Comparison of ENCODE assay signal across 28 cellular contexts in the genomic region with DNA sequence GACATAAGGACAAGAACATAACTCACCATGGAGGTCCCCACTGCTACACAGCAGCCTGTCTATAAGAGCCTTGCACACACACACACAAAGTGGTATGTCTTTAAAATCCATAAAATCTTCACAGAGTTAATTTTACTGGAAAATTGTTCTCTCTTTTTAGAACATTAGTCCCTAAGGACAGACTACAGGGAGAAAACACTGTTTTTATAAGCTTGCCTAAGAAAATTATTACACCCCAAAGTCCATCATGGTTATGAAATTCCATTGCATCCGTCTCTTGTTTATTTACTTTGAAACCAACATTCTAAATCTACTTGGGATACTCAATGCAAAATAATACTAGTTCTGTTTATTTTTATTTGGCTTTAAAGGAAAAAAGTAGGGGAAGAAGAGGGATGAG.
"Had no signal": no experiment of that assay in that cellular context is flagged by ENCODE, and none has a peak within 500 bp of the region (broad histone marks: within the 10 kb centered on the region; RNA-seq: fewer than 3 reads in every experiment).

No MANE protein-coding gene starts in this region.

- H3K4me3 ChIP-seq: ascending aorta, cardiac muscle cell had no signal

- H3K27ac ChIP-seq: ascending aorta, cardiac muscle cell, VCaP had no signal

- H3K27me3 ChIP-seq: ascending aorta had no signal

- ATAC-seq: activated CD8-positive, alpha-beta memory T cell treated with anti-CD3 and anti-CD28 coated beads, Interleukin-2, amount 10 ng/mL, durations not matched to agents 7 days and 5 days; activated CD8-positive, alpha-beta T cell treated with anti-CD3 and anti-CD28 coated beads, Interleukin-2, amount 10 ng/mL, durations not matched to agents 7 days and 5 days; activated naive CD8-positive, alpha-beta T cell treated with anti-CD3 and anti-CD28 coated beads, Interleukin-2, amount 50 U/mL, for 24 hours had no signal

- DNase-seq: activated B cell treated with CpG ODN at 0.5 μM for 24 hours; activated CD4-positive, alpha-beta memory T cell treated with anti-CD3 and anti-CD28 coated beads, Interleukin-2, amount 10 ng/mL, durations not matched to agents 7 days and 5 days; activated CD4-positive, alpha-beta T cell treated with anti-CD3 and anti-CD28 coated beads for 48 hours; activated CD4-positive, alpha-beta T cell treated with anti-CD3 and anti-CD28 coated beads, Interleukin-2, amount 10 ng/mL, durations not matched to agents 7 days and 5 days; activated CD4-positive, alpha-beta T cell treated with anti-CD3 and anti-CD28 coated beads, Interleukin-2, amount 50 U/mL, for 48 hours; activated CD4-positive, CD25-positive, alpha-beta regulatory T cell treated with anti-CD3 and anti-CD28 coated beads, Interleukin-2, amount 50 U/mL, for 72 hours; activated CD8-positive, alpha-beta memory T cell treated with anti-CD3 and anti-CD28 coated beads for 24 hours; activated CD8-positive, alpha-beta memory T cell treated with anti-CD3 and anti-CD28 coated beads, Interleukin-2, amount 10 ng/mL, durations not matched to agents 7 days and 5 days; activated CD8-positive, alpha-beta memory T cell treated with anti-CD3 and anti-CD28 coated beads, Interleukin-2, amount 50 U/mL, for 48 hours; activated CD8-positive, alpha-beta T cell treated with anti-CD3 and anti-CD28 coated beads, Interleukin-2, amount 10 ng/mL, durations not matched to agents 7 days and 5 days; activated effector memory CD4-positive, alpha-beta T cell treated with Interleukin-2 at 50 U/mL for 16 hours; activated gamma-delta T cell; activated naive CD4-positive, alpha-beta T cell treated with anti-CD3 and anti-CD28 coated beads, Interleukin-2, amount 10 ng/mL, durations not matched to agents 7 days and 5 days; activated naive CD4-positive, alpha-beta T cell treated with Interleukin-2 at 50 U/mL for 16 hours; activated naive CD8-positive, alpha-beta T cell treated with anti-CD3 and anti-CD28 coated beads, Interleukin-2, amount 10 ng/mL, durations not matched to agents 7 days and 5 days; activated naive CD8-positive, alpha-beta T cell treated with anti-CD3 and anti-CD28 coated beads, Interleukin-2, amount 50 U/mL, for 24 hours; activated T-cell treated with anti-CD3 and anti-CD28 coated beads, Interleukin-2, amount 50 U/mL, for 24 hours; activated T-cell treated with anti-CD3 and anti-CD28 coated beads, Interleukin-2, amount 50 U/mL, for 48 hours; amygdala; anterior cingulate cortex; caudate nucleus; SW 1271; T-helper 1 cell; T-helper 2 cell; T-helper 9 cell had no signal

- H3K36me3 ChIP-seq: ascending aorta, cardiac muscle cell had no signal

- H3K9me3 ChIP-seq: ascending aorta had no signal

- H3K4me1 ChIP-seq: ascending aorta had no signal
